Comparison of ENCODE assay signal across 9 cellular contexts in the genomic region with DNA sequence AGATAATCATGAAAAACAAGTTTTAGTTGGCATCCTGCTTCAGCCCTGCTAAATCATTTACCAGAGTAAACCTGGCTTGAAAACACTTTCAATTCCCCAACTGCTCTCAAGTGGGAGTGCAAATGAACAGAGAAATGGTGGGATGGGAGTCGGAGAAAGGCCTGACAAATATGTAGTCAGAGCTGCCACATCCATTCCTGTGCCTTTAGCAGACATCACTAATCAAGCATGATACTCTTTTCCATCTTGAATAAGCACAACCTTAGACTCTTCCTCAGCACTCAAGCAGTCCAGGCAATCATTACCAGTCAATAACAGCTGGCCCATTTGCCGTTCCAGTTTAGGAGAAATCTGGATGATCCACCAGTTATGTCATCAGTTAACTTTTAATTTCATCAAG.
DNase-seq lines count a peak whose midpoint lies in the region; ATAC-seq lines count a peak whose summit lies in the region.
"Had no signal": no experiment of that assay in that cellular context is flagged by ENCODE, and none has a peak within 500 bp of the region (broad histone marks: within the 10 kb centered on the region; RNA-seq: fewer than 3 reads in every experiment).

No MANE protein-coding gene starts in this region.

- peak overlapping the region in 1 of 2 donors; percentile 12 for H3K4me3 ChIP-seq in CD4-positive, alpha-beta memory T cell (ENCODE audit: low read length in 2 of 2)

- H3K9me3 Mint-ChIP-seq in CD4-positive, alpha-beta memory T cell: no peaks in the 10 kb centered on the region
- no peaks in the 10 kb centered on the region for H3K9me3 Mint-ChIP-seq in activated naive CD8-positive, alpha-beta T cell treated with anti-CD3 and anti-CD28 coated beads, Interleukin-2, amount 10 ng/mL, durations not matched to agents 7 days and 5 days
- no peaks in the 10 kb centered on the region for H3K9me3 Mint-ChIP-seq in naive thymus-derived CD8-positive, alpha-beta T cell

- peak overlapping the region; percentile 68 for H3K27ac ChIP-seq in CD4-positive, alpha-beta memory T cell (ENCODE audit: low read depth, low read length)

- peaks cover 0 to 3% of the 10 kb centered on the region in 2 donors for H3K27me3 Mint-ChIP-seq in CD4-positive, alpha-beta memory T cell
- no peaks in the 10 kb centered on the region for H3K27me3 Mint-ChIP-seq in activated naive CD8-positive, alpha-beta T cell treated with anti-CD3 and anti-CD28 coated beads, Interleukin-2, amount 10 ng/mL, durations not matched to agents 7 days and 5 days
- no peaks in the 10 kb centered on the region for H3K27me3 Mint-ChIP-seq in naive thymus-derived CD8-positive, alpha-beta T cell

- peaks cover 7 to 30% of the 10 kb centered on the region in 2 donors for H3K36me3 Mint-ChIP-seq in CD4-positive, alpha-beta memory T cell
- H3K36me3 Mint-ChIP-seq in activated naive CD8-positive, alpha-beta T cell treated with anti-CD3 and anti-CD28 coated beads, Interleukin-2, amount 10 ng/mL, durations not matched to agents 7 days and 5 days: peaks cover 7% of the 10 kb centered on the region
- peaks cover 0 to 7% (median 6%) of the 10 kb centered on the region in 3 donors for H3K36me3 Mint-ChIP-seq in naive thymus-derived CD8-positive, alpha-beta T cell

- intact Hi-C loops in CD4-positive, alpha-beta memory T cell (cut with micrococcal nuclease): loop anchor here (1.0 kb wide), 1 partner anchor 10 kb away; no protein-coding TSS in a partner anchor

- CTCF ChIA-PET in CD4-positive, alpha-beta memory T cell (lab: Charles Lee; ENCODE audit: partially characterized antibody): interaction anchor here (1.1 to 9.2 kb wide), 11 partner anchors 11 to 100 kb away, joined by 3 to 97 read pairs (median 5); a partner anchor contains a TSS

- POLR2A ChIA-PET in CD4-positive, alpha-beta memory T cell (lab: Charles Lee; ENCODE audit: partially characterized antibody): interaction anchor here (1.3 to 55.3 kb wide), 7 partner anchors 1 to 93 kb away, joined by 4 to 1394 read pairs (median 6); a partner anchor contains a TSS
- POLR2A ChIA-PET in activated naive CD8-positive, alpha-beta T cell treated with anti-CD3 and anti-CD28 coated beads, Interleukin-2, amount 10 ng/mL, durations not matched to agents 7 days and 5 days (lab: Charles Lee): interaction anchor here (0.7 to 6.8 kb wide), 5 partner anchors 9 to 99 kb away, joined by 3 to 75 read pairs (median 3); a partner anchor contains a TSS
- POLR2A ChIA-PET in naive thymus-derived CD8-positive, alpha-beta T cell (lab: Charles Lee): interaction anchor here (0.8 to 24.4 kb wide), 13 partner anchors 11 to 98 kb away, joined by 3 to 582 read pairs (median 4); a partner anchor contains a TSS

- peaks cover 100% of the 10 kb centered on the region for H3K4me1 ChIP-seq in CD4-positive, alpha-beta memory T cell (ENCODE audit: insufficient read depth, low read length)

- peak in 2 of 5 donors; percentile 28 to 33 for DNase-seq in CD4-positive, alpha-beta memory T cell
- DNase-seq in activated naive CD8-positive, alpha-beta T cell treated with anti-CD3 and anti-CD28 coated beads, Interleukin-2, amount 10 ng/mL, durations not matched to agents 7 days and 5 days: no peak
- DNase-seq in naive thymus-derived CD8-positive, alpha-beta T cell: no peak
- no peak for DNase-seq in DMS 273 treated with DMSO at 0.1 percent for 48 hours (lab: John Stamatoyannopoulos, UW)
- no peak for DNase-seq in NCI-H2029 treated with DMSO at 0.1 percent for 48 hours (lab: John Stamatoyannopoulos, UW)
- DNase-seq in dermis blood vessel endothelial cell: no peak
- DNase-seq: PC-3 had no signal

- peak overlapping the region; percentile 38 to 88 (median 74) for H3K4me3 Mint-ChIP-seq in CD4-positive, alpha-beta memory T cell
- peak overlapping the region; percentile 68 for H3K4me3 Mint-ChIP-seq in activated naive CD8-positive, alpha-beta T cell treated with anti-CD3 and anti-CD28 coated beads, Interleukin-2, amount 10 ng/mL, durations not matched to agents 7 days and 5 days
- H3K4me3 Mint-ChIP-seq in naive thymus-derived CD8-positive, alpha-beta T cell: peak overlapping the region; percentile 57 to 88 (median 77)

- peak; percentile 31 for ATAC-seq in HG03354 (IDR thresholded peaks at IDR 0.05; ENCODE audit: poor library complexity, severe bottlenecking, unreplicated experiment)
- ATAC-seq in activated naive CD8-positive, alpha-beta T cell treated with anti-CD3 and anti-CD28 coated beads, Interleukin-2, amount 10 ng/mL, durations not matched to agents 7 days and 5 days (ENCODE audit: low read depth): no peak
- no peak for ATAC-seq in naive thymus-derived CD8-positive, alpha-beta T cell
- no peak for ATAC-seq in HG02970 (IDR thresholded peaks at IDR 0.05; ENCODE audit: low FRiP score, unreplicated experiment)
- ATAC-seq: PC-3 had no signal

- no peaks in the 10 kb centered on the region for H3K27me3 ChIP-seq in CD4-positive, alpha-beta memory T cell (ENCODE audit: insufficient read depth, low read length)

- H3K9me3 ChIP-seq in CD4-positive, alpha-beta memory T cell (ENCODE audit: control insufficient read depth in 1 of 2, low read length in 2 of 2): no peaks in the 10 kb centered on the region

- H3K27ac Mint-ChIP-seq in CD4-positive, alpha-beta memory T cell: peak overlapping the region; percentile 88 to 100 (median 98)
- H3K27ac Mint-ChIP-seq in activated naive CD8-positive, alpha-beta T cell treated with anti-CD3 and anti-CD28 coated beads, Interleukin-2, amount 10 ng/mL, durations not matched to agents 7 days and 5 days: peak overlapping the region; percentile 84
- H3K27ac Mint-ChIP-seq in naive thymus-derived CD8-positive, alpha-beta T cell: peak overlapping the region; percentile 95 to 99 (median 97)

- H3K36me3 ChIP-seq in CD4-positive, alpha-beta memory T cell (ENCODE audit: insufficient read depth, low read length): no peaks in the 10 kb centered on the region

- peaks cover 88 to 100% (median 95%) of the 10 kb centered on the region in 4 donors for H3K4me1 Mint-ChIP-seq in CD4-positive, alpha-beta memory T cell
- peaks cover 90% of the 10 kb centered on the region for H3K4me1 Mint-ChIP-seq in activated naive CD8-positive, alpha-beta T cell treated with anti-CD3 and anti-CD28 coated beads, Interleukin-2, amount 10 ng/mL, durations not matched to agents 7 days and 5 days
- H3K4me1 Mint-ChIP-seq in naive thymus-derived CD8-positive, alpha-beta T cell: peaks cover 56 to 100% (median 99%) of the 10 kb centered on the region in 4 donors
